Comparison of ENCODE assay signal across 21 cellular contexts in genomic region chr6:138480279-138480949, GRCh38. TPM values are rescaled to one million over a fixed set of nuclear protein-coding genes. Genes with fewer than 3 reads are reported as not detected.
DNase-seq lines count a peak whose midpoint lies in the region; ATAC-seq, FAIRE-seq and TF ChIP-seq lines count a peak whose summit lies in the region.
"Had no signal": no experiment of that assay in that cellular context is flagged by ENCODE, and none has a peak within 500 bp of the region (broad histone marks: within the 10 kb centered on the region; RNA-seq: fewer than 3 reads in every experiment).

No MANE protein-coding gene starts in this region.

- H3K36me3 Mint-ChIP-seq in Calu3 (ENCODE audit: insufficient read depth, unreplicated experiment), result peaks cover 7% of the 10 kb centered on the region
- H3K36me3 Mint-ChIP-seq: CD8-positive, alpha-beta T cell had no signal

- DNase-seq in Calu3 (no peak), endothelial cell of umbilical vein (ENCODE audit: low read depth, low spot score) (no peak), left lung (no peak), pancreas (peak in 1 of 6 donors; percentile 45), OCI-M2 (lab: John Stamatoyannopoulos, UW; ENCODE audit: unreplicated experiment) (no peak), T-helper 1 cell (no peak)
- DNase-seq: CD8-positive, alpha-beta T cell; DMS79 treated with DMSO at 0.1 percent for 48 hours; H9; Kasumi-1; MG63; NCI-H1048; NCI-H1436 treated with DMSO at 0.1 percent for 48 hours; NCI-H2029 treated with DMSO at 0.1 percent for 48 hours; NCI-H748 treated with DMSO at 0.1 percent for 48 hours; NK-92 treated with Interleukin-12 subunit alpha and Interleukin-12 subunit beta, amount 100 ng/mL, for 24 hours; SHP77 treated with DMSO at 0.1 percent for 48 hours; SK-N-SH had no signal

- H3K9me1 ChIP-seq in endothelial cell of umbilical vein (replicated peaks; ENCODE audit: control insufficient read depth, extremely low read depth, insufficient read depth, low read length), result no peaks in the 10 kb centered on the region

- no peak overlapping the region for H3K4me2 ChIP-seq in endothelial cell of umbilical vein (ENCODE audit: insufficient read depth, low read length)
- H3K4me2 ChIP-seq: BLaER1, SK-N-SH had no signal

- peak overlapping the region; percentile 23 for H3K4me3 Mint-ChIP-seq in Calu3 (ENCODE audit: low read depth, unreplicated experiment)
- H3K4me3 Mint-ChIP-seq: CD8-positive, alpha-beta T cell; H9 had no signal

- no peak overlapping the region for H3K9ac ChIP-seq in endothelial cell of umbilical vein (replicated peaks; ENCODE audit: extremely low read depth, insufficient read depth, low read length)
- H3K9ac ChIP-seq: BLaER1, SK-N-SH had no signal

- H4K20me1 ChIP-seq in endothelial cell of umbilical vein (replicated peaks; ENCODE audit: control insufficient read depth, extremely low read depth, insufficient read depth, low read length), result peaks cover 12% of the 10 kb centered on the region

- H3K4me3 ChIP-seq in endothelial cell of umbilical vein (replicated peaks in 1 of 3; ENCODE audit: insufficient read depth in 1 of 3, low read depth in 1 of 3, low read length in 3 of 3), result no peak overlapping the region
- no peak overlapping the region for H3K4me3 ChIP-seq in left lung
- no peak overlapping the region for H3K4me3 ChIP-seq in pancreas
- H3K4me3 ChIP-seq: BLaER1, MG63 had no signal

- no peak for TF ChIP-seq CTCF in Calu3 (IDR thresholded peaks at IDR 0.05; ENCODE audit: unreplicated experiment)
- TF ChIP-seq CTCF in endothelial cell of umbilical vein (IDR thresholded peaks at IDR 0.05; ENCODE audit: extremely low read depth in 1 of 2, insufficient read depth in 1 of 2, low read depth in 1 of 2, low read length in 2 of 2), result no peak
- no peak for TF ChIP-seq CTCF in left lung (IDR thresholded peaks at IDR 0.05)
- no peak for TF ChIP-seq CTCF in pancreas (IDR thresholded peaks at IDR 0.05)

- H3K4me1 ChIP-seq in endothelial cell of umbilical vein (ENCODE audit: control insufficient read depth, extremely low read depth, insufficient read depth, low read length), result peaks cover 10% of the 10 kb centered on the region
- no peaks in the 10 kb centered on the region for H3K4me1 ChIP-seq in left lung
- H3K4me1 ChIP-seq in pancreas, result peaks cover 0 to 24% (median 16%) of the 10 kb centered on the region in 3 donors
- H3K4me1 ChIP-seq: BLaER1 had no signal

- dilution Hi-C loops in endothelial cell of umbilical vein (cut with MboI; ENCODE audit: extremely low pct_ligation_motif_present, low sequenced_read_pairs), result no loop called here

- BruUV-seq in Calu3 (replicated peaks; lab: Mats Ljungman, UMichigan), result no TSS peak
- BruUV-seq in endothelial cell of umbilical vein (replicated peaks; lab: Mats Ljungman, UMichigan), result no TSS peak

- no peaks in the 10 kb centered on the region for H3K27me3 Mint-ChIP-seq in Calu3 (ENCODE audit: unreplicated experiment)

- CTCF ChIA-PET in Calu3 (lab: Charles Lee), result interaction anchor here (1.0 to 1.5 kb wide), 2 partner anchors 15 to 23 kb away, joined by 5 read pairs; no protein-coding TSS in a partner anchor
- CTCF ChIA-PET in endothelial cell of umbilical vein (lab: Charles Lee), result interaction anchor here (0.8 to 1.0 kb wide), 3 partner anchors 10 to 37 kb away, joined by 3 read pairs; no protein-coding TSS in a partner anchor

- H3K27me3 ChIP-seq in endothelial cell of umbilical vein (ENCODE audit: control insufficient read depth in 2 of 2, insufficient read depth in 2 of 2, low read length in 2 of 2) (no peaks in the 10 kb centered on the region), left lung (no peaks in the 10 kb centered on the region), pancreas (no peaks in the 10 kb centered on the region)
- H3K27me3 ChIP-seq: BLaER1, MG63 had no signal

- FAIRE-seq in endothelial cell of umbilical vein (lab: Jason Lieb, UNC) (peak; percentile 58), pancreas (lab: Jason Lieb, UNC) (no peak)
- FAIRE-seq: D721Med had no signal

- TF ChIP-seq POLR2A in endothelial cell of umbilical vein (IDR thresholded peaks at IDR 0.05; ENCODE audit: low read depth, low read length), result no peak

- peaks cover 41% of the 10 kb centered on the region for H3K4me1 Mint-ChIP-seq in Calu3 (ENCODE audit: low read depth, unreplicated experiment)

- H3K9me3 ChIP-seq in endothelial cell of umbilical vein (replicated peaks; ENCODE audit: control insufficient read depth, insufficient read depth, low read length), result no peaks in the 10 kb centered on the region
- H3K9me3 ChIP-seq in left lung, result no peaks in the 10 kb centered on the region
- no peaks in the 10 kb centered on the region for H3K9me3 ChIP-seq in pancreas
- H3K9me3 ChIP-seq: BLaER1, MG63, SK-N-SH had no signal

- 44 to 51% methylated on average over 6 of the region's 6 CpGs for WGBS in pancreas, 2 donors

- H3K36me3 ChIP-seq in endothelial cell of umbilical vein (ENCODE audit: control insufficient read depth in 2 of 2, extremely low read depth in 1 of 2, insufficient read depth in 2 of 2, low read length in 2 of 2) (peaks cover 0 to 4% of the 10 kb centered on the region in 2 experiments), left lung (no peaks in the 10 kb centered on the region), pancreas (no peaks in the 10 kb centered on the region)
- H3K36me3 ChIP-seq: MG63 had no signal

- POLR2A ChIA-PET in endothelial cell of umbilical vein (lab: Charles Lee), result no interaction called here

- no peak overlapping the region for H3K27ac ChIP-seq in endothelial cell of umbilical vein (ENCODE audit: insufficient read depth, low read depth, low read length)
- no peak overlapping the region for H3K27ac ChIP-seq in left lung
- peak overlapping the region in 2 of 4 donors; percentile 20 to 52 for H3K27ac ChIP-seq in pancreas
- H3K27ac ChIP-seq: BLaER1 had no signal

- H3K79me2 ChIP-seq in endothelial cell of umbilical vein (ENCODE audit: control insufficient read depth, insufficient read depth, low read length), result peaks cover 48% of the 10 kb centered on the region

- no peak overlapping the region for H2AFZ ChIP-seq in endothelial cell of umbilical vein (ENCODE audit: low read depth, low read length)

- peak overlapping the region; percentile 62 for H3K27ac Mint-ChIP-seq in Calu3 (ENCODE audit: unreplicated experiment)
- H3K27ac Mint-ChIP-seq: CD8-positive, alpha-beta T cell; H9 had no signal

- no peaks in the 10 kb centered on the region for H3K9me3 Mint-ChIP-seq in Calu3 (ENCODE audit: low read depth, unreplicated experiment)
- H3K9me3 Mint-ChIP-seq: CD8-positive, alpha-beta T cell; H9 had no signal

- intact Hi-C loops in Calu3 (cut with micrococcal nuclease; ENCODE audit: unreplicated experiment) (no loop called here), endothelial cell of umbilical vein (cut with micrococcal nuclease) (no loop called here), left lung (cut with DNase I) (no loop called here), pancreas (cut with DNase I) (no loop called here)

- ATAC-seq in left lung (peak; percentile 37), pancreas (peak in 3 of 4 donors; percentile 44 to 87 (median 65)), GM18511 (IDR thresholded peaks at IDR 0.05; ENCODE audit: unreplicated experiment) (no peak)
- ATAC-seq: CD8-positive, alpha-beta T cell had no signal

TF ChIP-seq in endothelial cell of umbilical vein, 7 proteins besides CTCF, POLR2A, EP300 and RAD21:
- TF ChIP-seq POLR2AphosphoS5 (IDR thresholded peaks at IDR 0.05; ENCODE audit: insufficient read depth, low read depth, low read length) (no peak), MAX (IDR thresholded peaks at IDR 0.05; ENCODE audit: insufficient read depth, insufficient read length) (no peak), MYC (IDR thresholded peaks at IDR 0.05; ENCODE audit: low read depth, low read length) (no peak), FOS (IDR thresholded peaks at IDR 0.05; ENCODE audit: borderline replicate concordance, insufficient read depth, low read length) (no peak), GATA2 (IDR thresholded peaks at IDR 0.05; ENCODE audit: insufficient read depth, insufficient read length, low read depth, low read length) (no peak), EZH2 (IDR thresholded peaks at IDR 0.05; ENCODE audit: borderline replicate concordance, low read depth, low read length, severe bottlenecking) (no peak), JUN (IDR thresholded peaks at IDR 0.05; ENCODE audit: borderline replicate concordance, insufficient read depth, insufficient read length, low read depth) (no peak)

RNA-seq across cellular contexts. Expression of gene NHSL1, which starts 18.9 kb away (rescaled TPM):
- total RNA-seq in Calu3 (2022) (26.6 and 26.8 TPM in 2 replicates), endothelial cell of umbilical vein (55.0 and 66.9 TPM in 2 replicates), left lung (10 to 100 TPM; 37.8 to 75.6 TPM), pancreas (10 to 100 TPM in 3 of 6 donors, 1 to 10 TPM in 3; 4.8 to 16.3 (median 11.8) TPM)
- polyA plus RNA-seq in endothelial cell of umbilical vein (24.8 and 25.2 TPM in 2 replicates), pancreas (1 to 10 TPM; 3.5 to 4.6 TPM)
- 23.5 and 25.5 TPM in 2 replicates for polyA plus RNA-seq in endothelial cell of umbilical vein (2011; cell fraction: cytosol; rRNA removed)
- 53.5 and 60.0 TPM in 2 replicates for polyA plus RNA-seq in endothelial cell of umbilical vein (2011; cell fraction: nucleus; rRNA removed)
- 35.2 and 36.6 TPM in 2 replicates for polyA plus RNA-seq in endothelial cell of umbilical vein (2012)
- polyA minus RNA-seq in endothelial cell of umbilical vein, result 107 and 133 TPM in 2 replicates
- polyA minus RNA-seq in endothelial cell of umbilical vein (2011; cell fraction: cytosol; rRNA and poly(A)+ RNA removed), result 5.1 TPM
- polyA minus RNA-seq in endothelial cell of umbilical vein (2011; cell fraction: nucleus; rRNA and poly(A)+ RNA removed), result 88.3 and 116 TPM in 2 replicates
- total RNA-seq: CD8-positive, alpha-beta T cell had no signal
